9 cellular contexts compared by ENCODE assay signal in genomic region chr2:102209474-102209873, GRCh38. TPM values are rescaled to one million over a fixed set of nuclear protein-coding genes. Genes with fewer than 3 reads are reported as not detected.
"Had no signal": no experiment of that assay in that cellular context is flagged by ENCODE, and none has a peak within 500 bp of the region (broad histone marks: within the 10 kb centered on the region; RNA-seq: fewer than 3 reads in every experiment).

No MANE protein-coding gene starts in this region.

- H3K9ac ChIP-seq: KMS-11 had no signal

- ATAC-seq: K562 had no signal

- H3K4me2 ChIP-seq: KMS-11 had no signal

- H3K27ac ChIP-seq: HL-60, KMS-11 had no signal

- H3K4me3 ChIP-seq: K562 had no signal

- DNase-seq: IMR-90, KBM-7, KG1 had no signal

- FAIRE-seq: HTR-8/SVneo, K562 had no signal

RNA-seq across cellular contexts. Expression of gene IL1RL2, which starts 22.7 kb away (rescaled TPM):
- total RNA-seq: HT1080, K562 had no signal
- polyA plus RNA-seq: IgD-negative memory B cell, K562 had no signal
